Comparison of ENCODE assay signal across 9 cellular contexts in genomic region chr3:194689493-194689901, GRCh38. TPM values are rescaled to one million over a fixed set of nuclear protein-coding genes. Genes with fewer than 3 reads are reported as not detected.
DNase-seq lines count a peak whose midpoint lies in the region; ATAC-seq and TF ChIP-seq lines count a peak whose summit lies in the region.
"Had no signal": no experiment of that assay in that cellular context is flagged by ENCODE, and none has a peak within 500 bp of the region (broad histone marks: within the 10 kb centered on the region; RNA-seq: fewer than 3 reads in every experiment).

No MANE protein-coding gene starts in this region.

- POLR2A ChIA-PET in IMR-90 (lab: Charles Lee; ENCODE audit: unreplicated experiment): interaction anchor here (0.6 to 0.7 kb wide), 2 partner anchors 73 to 627 kb away, joined by 3 to 9 read pairs; no protein-coding TSS in a partner anchor

- H2AK9ac ChIP-seq in IMR-90 (replicated peaks; ENCODE audit: low read depth, low read length, poor library complexity): peak overlapping the region; percentile 60

- in situ Hi-C loops in IMR-90 (cut with MboI; ENCODE audit: low sequenced_read_pairs): no loop called here

- no peak overlapping the region for H3K14ac ChIP-seq in IMR-90 (replicated peaks; ENCODE audit: low read depth, low read length)

- peak overlapping the region; percentile 19 for H2BK5ac ChIP-seq in IMR-90 (ENCODE audit: low read depth, low read length, poor library complexity, severe bottlenecking)

- H3K36me3 Mint-ChIP-seq in CD4-positive, CD25-positive, alpha-beta regulatory T cell: no peaks in the 10 kb centered on the region
- no peaks in the 10 kb centered on the region for H3K36me3 Mint-ChIP-seq in neural crest cell (ENCODE audit: low read depth)

- CTCF ChIA-PET in IMR-90 (lab: Yijun Ruan, JAX): interaction anchor here (0.9 kb wide), 1 partner anchor 24 kb away, joined by 3 read pairs; no protein-coding TSS in a partner anchor

- 0 out of 2 replicates have a peak, but pooled peaks cover 2% of the 10 kb centered on the region for H3K9me1 ChIP-seq in IMR-90 (ENCODE audit: insufficient read depth, low read length)

- H3K27ac ChIP-seq in CD4-positive, CD25-positive, alpha-beta regulatory T cell (ENCODE audit: insufficient read depth, low read length, poor library complexity, severe bottlenecking): no peak overlapping the region
- H3K27ac ChIP-seq in IMR-90 (ENCODE audit: insufficient read depth, low read length): peak overlapping the region; percentile 77; the same call in 1 of the 2 replicates

- H3K9me3 Mint-ChIP-seq in CD4-positive, CD25-positive, alpha-beta regulatory T cell: peaks cover 0 to 2% (median 0%) of the 10 kb centered on the region in 7 donors
- no peaks in the 10 kb centered on the region for H3K9me3 Mint-ChIP-seq in neural crest cell

- H2AK5ac ChIP-seq in IMR-90 (ENCODE audit: low read depth, low read length): no peak overlapping the region

- H3K4me1 ChIP-seq in CD4-positive, CD25-positive, alpha-beta regulatory T cell (ENCODE audit: control insufficient read depth, insufficient read depth, low read length, poor library complexity, severe bottlenecking): peaks cover 46% of the 10 kb centered on the region
- peaks cover 14% of the 10 kb centered on the region for H3K4me1 ChIP-seq in IMR-90 (ENCODE audit: control insufficient read depth, insufficient read depth, low read length)

- DNase-seq in CD4-positive, CD25-positive, alpha-beta regulatory T cell: peak in 1 of 3 donors; percentile 15
- DNase-seq in IMR-90: peak; percentile 78
- DNase-seq in cardiac fibroblast (ENCODE audit: low read depth in 2 of 2): peak; percentile 65 to 85
- DNase-seq in neural crest cell (ENCODE audit: low read depth, low spot score): no peak
- no peak for DNase-seq in DMS79 (lab: John Stamatoyannopoulos, UW)
- DNase-seq in HUDEP-2 (lab: John Stamatoyannopoulos, UW; ENCODE audit: unreplicated experiment in 76 of 76): no peak
- no peak for DNase-seq in cerebellar cortex (ENCODE audit: low spot score)
- DNase-seq in AML-193 (lab: John Stamatoyannopoulos, UW): no peak
- DNase-seq: effector CD8-positive, alpha-beta T cell had no signal

- peaks cover 5 to 36% (median 27%) of the 10 kb centered on the region in 4 donors for H3K4me1 Mint-ChIP-seq in CD4-positive, CD25-positive, alpha-beta regulatory T cell
- H3K4me1 Mint-ChIP-seq in neural crest cell: peaks cover 29% of the 10 kb centered on the region

- H2BK20ac ChIP-seq in IMR-90 (ENCODE audit: low read depth, low read length): no peak overlapping the region

- peak overlapping the region; percentile 30 for H2BK120ac ChIP-seq in IMR-90 (ENCODE audit: low read depth, low read length)

- peak overlapping the region; percentile 88; the same call in 1 of the 2 replicates for H3K18ac ChIP-seq in IMR-90 (ENCODE audit: low read depth, low read length)

- 11% methylated on average over 4 of the region's 9 CpGs; no CpG with 5 or more reads in 1 of the 2 experiments for WGBS in IMR-90 (ENCODE audit: extremely low coverage in 2 of 2, insufficient read length in 1 of 2), 2 experiments

- TF ChIP-seq CTCF in IMR-90 (conservative IDR thresholded peaks at IDR 0.05; ENCODE audit: low read depth, low read length) (no peak), cardiac fibroblast (IDR thresholded peaks at IDR 0.05; ENCODE audit: low read depth, low read length) (no peak), neural crest cell (conservative IDR thresholded peaks at IDR 0.05) (no peak)

- H3K27me3 Mint-ChIP-seq in CD4-positive, CD25-positive, alpha-beta regulatory T cell: peaks cover 23% of the 10 kb centered on the region
- H3K27me3 Mint-ChIP-seq in neural crest cell (ENCODE audit: low read depth): peaks cover 61% of the 10 kb centered on the region

- peak overlapping the region; percentile 5 to 93 (median 56) for H3K4me3 Mint-ChIP-seq in CD4-positive, CD25-positive, alpha-beta regulatory T cell
- peak overlapping the region; percentile 54 for H3K4me3 Mint-ChIP-seq in neural crest cell

- no peaks in the 10 kb centered on the region for H3K9me3 ChIP-seq in CD4-positive, CD25-positive, alpha-beta regulatory T cell (ENCODE audit: control insufficient read depth in 2 of 2, low read length in 2 of 2)
- H3K9me3 ChIP-seq in IMR-90 (ENCODE audit: control insufficient read depth, insufficient read depth, low read length): no peaks in the 10 kb centered on the region

- no peak overlapping the region; the same call in 1 of the 2 replicates for H4K5ac ChIP-seq in IMR-90 (ENCODE audit: low read depth, low read length)

- peak overlapping the region; percentile 57 for H3K4ac ChIP-seq in IMR-90 (ENCODE audit: low read depth, low read length)

- H3K36me3 ChIP-seq in CD4-positive, CD25-positive, alpha-beta regulatory T cell (ENCODE audit: control insufficient read depth, insufficient read depth, low read length): no peaks in the 10 kb centered on the region
- H3K36me3 ChIP-seq in IMR-90 (ENCODE audit: control insufficient read depth, insufficient read depth, low read length): peaks cover 14% of the 10 kb centered on the region; the same call in 1 of the 2 replicates

- H3K79me1 ChIP-seq in IMR-90 (ENCODE audit: low read depth in 1 of 2, low read length in 2 of 2): peaks cover 0 to 19% of the 10 kb centered on the region in 2 experiments; a peak in 2 of 4 replicates

- peak overlapping the region; percentile 7; the same call in 1 of the 2 replicates for H3K56ac ChIP-seq in IMR-90 (ENCODE audit: extremely low read depth, insufficient read depth, low read length)

- H3K9ac ChIP-seq in IMR-90 (ENCODE audit: low read depth, low read length): peak overlapping the region; percentile 63; the same call in 1 of the 2 replicates

- H4K20me1 ChIP-seq in IMR-90 (ENCODE audit: insufficient read depth, low read length): peaks cover 33% of the 10 kb centered on the region

- intact Hi-C loops in IMR-90 (cut with micrococcal nuclease): loop anchor here (2.0 to 5.0 kb wide), 4 partner anchors 37 to 313 kb away; no protein-coding TSS in a partner anchor

- no peak overlapping the region for H3K27ac Mint-ChIP-seq in CD4-positive, CD25-positive, alpha-beta regulatory T cell
- no peak overlapping the region for H3K27ac Mint-ChIP-seq in neural crest cell (ENCODE audit: unreplicated experiment)

- H3K23ac ChIP-seq in IMR-90 (ENCODE audit: low read depth, low read length): 0 out of 2 replicates have a peak overlapping the region, but pooled peaks have one; percentile 8

- dilution Hi-C loops in IMR-90 (cut with HindIII; ENCODE audit: low sequenced_read_pairs, unreplicated experiment): no loop called here

- H2BK15ac ChIP-seq in IMR-90 (ENCODE audit: low read depth, low read length): no peak overlapping the region

- peak overlapping the region; percentile 63 for H3K4me2 ChIP-seq in IMR-90 (ENCODE audit: low read depth, low read length)

- no peak for TF ChIP-seq POLR2A in IMR-90 (IDR thresholded peaks at IDR 0.05; ENCODE audit: low read depth, low read length)

- H3K27me3 ChIP-seq in CD4-positive, CD25-positive, alpha-beta regulatory T cell (ENCODE audit: control insufficient read depth, insufficient read depth, low read length): no peaks in the 10 kb centered on the region
- no peaks in the 10 kb centered on the region for H3K27me3 ChIP-seq in IMR-90 (ENCODE audit: control insufficient read depth, insufficient read depth, low read length)

- peak overlapping the region; percentile 63 for H2AFZ ChIP-seq in IMR-90 (replicated peaks; ENCODE audit: low read length, poor library complexity)

- no TSS peak for BruUV-seq in IMR-90 (replicated peaks; lab: Mats Ljungman, UMichigan)

- TF ChIP-seq RAD21 in IMR-90 (IDR thresholded peaks at IDR 0.05; ENCODE audit: low read length): no peak

- no peak overlapping the region for H3K4me3 ChIP-seq in CD4-positive, CD25-positive, alpha-beta regulatory T cell (ENCODE audit: low read depth, low read length)
- no peak overlapping the region for H3K4me3 ChIP-seq in IMR-90 (ENCODE audit: insufficient read depth, low read depth, low read length)
- H3K4me3 ChIP-seq in cardiac fibroblast (replicated peaks in 1 of 2; ENCODE audit: low read depth in 2 of 2, low read length in 2 of 2): peak overlapping the region in 1 of 2 donors; percentile 83

- ATAC-seq in CD4-positive, CD25-positive, alpha-beta regulatory T cell (ENCODE audit: low read depth in 2 of 2): no peak
- peak; percentile 19 for ATAC-seq in IMR-90 (ENCODE audit: low read depth)

- H4K91ac ChIP-seq in IMR-90 (ENCODE audit: insufficient read depth, low read depth, low read length): no peak overlapping the region; the same call in none of the 2 replicates

- H4K8ac ChIP-seq in IMR-90 (ENCODE audit: low read depth in 2 of 2, low read length in 2 of 2): no peak overlapping the region

TF ChIP-seq in IMR-90, 13 proteins besides CTCF, POLR2A, EP300 and RAD21 (continues in another document):
- TF ChIP-seq USF2 (IDR thresholded peaks at IDR 0.05; ENCODE audit: low read depth, low read length): no peak

RNA-seq across cellular contexts. Expression of gene FAM43A, which starts 3.8 kb away (rescaled TPM):
- 4.8 TPM for total RNA-seq in CD4-positive, CD25-positive, alpha-beta regulatory T cell
- 1 to 10 TPM; 4.8 to 9.4 (median 7.4) TPM for polyA plus RNA-seq in CD4-positive, CD25-positive, alpha-beta regulatory T cell
- total RNA-seq in IMR-90 (2012; rRNA removed): 3.0 and 3.1 TPM in 2 replicates
- polyA plus RNA-seq in IMR-90 (2012; rRNA removed): 11.2 and 11.5 TPM in 2 replicates
- 8.8 and 20.4 TPM in 2 replicates for polyA plus RNA-seq in IMR-90 (2012; cell fraction: cytosol; rRNA removed)
- 30.0 and 63.1 TPM in 2 replicates for polyA plus RNA-seq in IMR-90 (2012; cell fraction: nucleus; rRNA removed; ENCODE audit: low replicate concordance)
- total RNA-seq in neural crest cell: 1.4 TPM in 2 replicates

RNA-seq across cellular contexts. Expression of gene LSG1, which starts 17.5 kb away (rescaled TPM):
- total RNA-seq in CD4-positive, CD25-positive, alpha-beta regulatory T cell: 50.5 TPM
- polyA plus RNA-seq in CD4-positive, CD25-positive, alpha-beta regulatory T cell: 10 to 100 TPM; 12.1 to 23.3 (median 17.9) TPM
- 45.2 and 46.7 TPM in 2 replicates for total RNA-seq in IMR-90 (2012; rRNA removed)
- polyA plus RNA-seq in IMR-90 (2012; rRNA removed): 25.2 and 26.8 TPM in 2 replicates
- 4.7 and 9.8 TPM in 2 replicates for polyA plus RNA-seq in IMR-90 (2012; cell fraction: cytosol; rRNA removed)
- polyA plus RNA-seq in IMR-90 (2012; cell fraction: nucleus; rRNA removed; ENCODE audit: low replicate concordance): 14.1 and 59.8 TPM in 2 replicates
- 45.0 and 45.5 TPM in 2 replicates for total RNA-seq in neural crest cell

RNA-seq across cellular contexts. Expression of gene TMEM44, which starts 56.3 kb away (rescaled TPM):
- total RNA-seq in CD4-positive, CD25-positive, alpha-beta regulatory T cell: 5.5 TPM
- 1 to 10 TPM in 1 of 4 donors, under 1 TPM in 3; 0.41 to 1.1 (median 0.66) TPM for polyA plus RNA-seq in CD4-positive, CD25-positive, alpha-beta regulatory T cell
- total RNA-seq in IMR-90 (2012; rRNA removed) (7.8 and 9.7 TPM in 2 replicates), neural crest cell (37.3 and 43.8 TPM in 2 replicates)
- 22.4 and 24.2 TPM in 2 replicates for polyA plus RNA-seq in IMR-90 (2012; rRNA removed)
- 13.9 and 18.1 TPM in 2 replicates for polyA plus RNA-seq in IMR-90 (2012; cell fraction: cytosol; rRNA removed)
- 104 and 111 TPM in 2 replicates for polyA plus RNA-seq in IMR-90 (2012; cell fraction: nucleus; rRNA removed; ENCODE audit: low replicate concordance)

Comparison
In these comparisons a context has a peak if more than half of its experiments do, and no peak if none do; other contexts are left out.
1. DNase-seq: peak in IMR-90 (single experiment) and cardiac fibroblast (2 of 2); none in neural crest cell (single experiment), DMS79 (single experiment), HUDEP-2 (0 of 76), cerebellar cortex (single experiment) and AML-193 (0 of 2).